1 cellular context compared by ENCODE assay signal in the genomic region with DNA sequence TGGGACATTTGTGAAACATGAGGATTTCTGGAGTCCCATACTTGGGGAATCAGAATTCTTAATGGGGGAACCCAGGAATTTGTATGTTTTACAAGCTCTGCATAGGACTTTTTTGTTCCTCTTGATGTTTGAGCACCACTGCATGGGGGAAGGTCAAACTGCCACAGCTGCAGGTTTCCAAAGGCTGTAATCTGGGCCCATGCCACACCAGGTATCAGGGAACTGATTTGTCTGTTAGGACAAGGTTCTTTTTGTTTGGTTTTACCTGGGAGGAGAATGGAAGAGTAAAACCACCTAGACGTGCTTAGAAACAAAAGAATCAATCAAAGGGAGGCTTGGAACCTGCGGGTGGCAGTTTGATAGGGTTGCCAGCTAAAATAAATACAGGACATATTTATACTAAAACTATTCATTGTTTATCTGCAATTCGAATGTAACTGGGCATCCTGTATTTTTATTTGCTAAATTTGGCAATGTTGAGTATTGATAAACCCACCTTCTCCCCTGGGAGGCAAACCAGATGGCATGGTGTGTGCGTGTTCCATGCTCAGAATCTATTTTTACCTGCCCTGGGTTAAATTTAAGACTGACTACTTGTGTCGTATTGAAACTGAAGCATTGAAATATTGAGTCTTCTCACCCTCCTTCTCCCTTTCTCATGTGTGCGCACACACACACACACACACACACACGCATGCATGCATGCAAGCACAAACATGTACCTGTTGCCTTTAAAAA.
TF ChIP-seq lines count a peak whose summit lies in the region.

No MANE protein-coding gene starts in this region.

TF ChIP-seq in GM23338, 12 proteins besides CTCF, POLR2A, EP300 and RAD21 (continued from another document):
- TF ChIP-seq EZH2 (IDR thresholded peaks at IDR 0.05; ENCODE audit: low read depth, unreplicated experiment): no peak
- TF ChIP-seq, protein P1, sequence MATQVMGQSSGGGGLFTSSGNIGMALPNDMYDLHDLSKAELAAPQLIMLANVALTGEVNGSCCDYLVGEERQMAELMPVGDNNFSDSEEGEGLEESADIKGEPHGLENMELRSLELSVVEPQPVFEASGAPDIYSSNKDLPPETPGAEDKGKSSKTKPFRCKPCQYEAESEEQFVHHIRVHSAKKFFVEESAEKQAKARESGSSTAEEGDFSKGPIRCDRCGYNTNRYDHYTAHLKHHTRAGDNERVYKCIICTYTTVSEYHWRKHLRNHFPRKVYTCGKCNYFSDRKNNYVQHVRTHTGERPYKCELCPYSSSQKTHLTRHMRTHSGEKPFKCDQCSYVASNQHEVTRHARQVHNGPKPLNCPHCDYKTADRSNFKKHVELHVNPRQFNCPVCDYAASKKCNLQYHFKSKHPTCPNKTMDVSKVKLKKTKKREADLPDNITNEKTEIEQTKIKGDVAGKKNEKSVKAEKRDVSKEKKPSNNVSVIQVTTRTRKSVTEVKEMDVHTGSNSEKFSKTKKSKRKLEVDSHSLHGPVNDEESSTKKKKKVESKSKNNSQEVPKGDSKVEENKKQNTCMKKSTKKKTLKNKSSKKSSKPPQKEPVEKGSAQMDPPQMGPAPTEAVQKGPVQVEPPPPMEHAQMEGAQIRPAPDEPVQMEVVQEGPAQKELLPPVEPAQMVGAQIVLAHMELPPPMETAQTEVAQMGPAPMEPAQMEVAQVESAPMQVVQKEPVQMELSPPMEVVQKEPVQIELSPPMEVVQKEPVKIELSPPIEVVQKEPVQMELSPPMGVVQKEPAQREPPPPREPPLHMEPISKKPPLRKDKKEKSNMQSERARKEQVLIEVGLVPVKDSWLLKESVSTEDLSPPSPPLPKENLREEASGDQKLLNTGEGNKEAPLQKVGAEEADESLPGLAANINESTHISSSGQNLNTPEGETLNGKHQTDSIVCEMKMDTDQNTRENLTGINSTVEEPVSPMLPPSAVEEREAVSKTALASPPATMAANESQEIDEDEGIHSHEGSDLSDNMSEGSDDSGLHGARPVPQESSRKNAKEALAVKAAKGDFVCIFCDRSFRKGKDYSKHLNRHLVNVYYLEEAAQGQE (IDR thresholded peaks at IDR 0.05; ENCODE audit: unreplicated experiment): no peak
